ENCODE assay signal across 20 cellular contexts in genomic region chr1:147630022-147630421, GRCh38.
"Had no signal": no experiment of that assay in that cellular context is flagged by ENCODE, and none has a peak within 500 bp of the region (broad histone marks: within the 10 kb centered on the region; RNA-seq: fewer than 3 reads in every experiment).

No MANE protein-coding gene starts in this region.

- H3K27me3 ChIP-seq: foreskin keratinocyte, hepatocyte, sigmoid colon, upper lobe of left lung had no signal

- ATAC-seq: activated naive CD8-positive, alpha-beta T cell treated with anti-CD3 and anti-CD28 coated beads, Interleukin-2, amount 50 U/mL, for 24 hours; foreskin keratinocyte; left lobe of liver; lower lobe of right lung; naive thymus-derived CD4-positive, alpha-beta T cell; stimulated activated naive CD8-positive, alpha-beta T cell treated with anti-CD3 and anti-CD28 coated beads, Interleukin-15, Interleukin-2, amounts not matched to agents 100 U/mL and 50 U/mL, for 24 hours had no signal

- H3K4me3 ChIP-seq: hepatocyte, lower lobe of right lung, sigmoid colon, smooth muscle cell, upper lobe of left lung had no signal

- H3K4me1 ChIP-seq: foreskin keratinocyte, lower lobe of right lung, sigmoid colon had no signal

- H2AFZ ChIP-seq: hepatocyte had no signal

- H3K79me2 ChIP-seq: hepatocyte had no signal

- H3K27ac ChIP-seq: foreskin keratinocyte, hepatocyte, lower lobe of right lung, sigmoid colon, upper lobe of left lung had no signal

- H3K9me3 Mint-ChIP-seq: activated CD4-positive, alpha-beta memory T cell treated with anti-CD3 and anti-CD28 coated beads for 36 hours; activated naive CD8-positive, alpha-beta T cell treated with anti-CD3 and anti-CD28 coated beads, Interleukin-2, amount 50 U/mL, for 24 hours; immature natural killer cell; naive thymus-derived CD4-positive, alpha-beta T cell had no signal

- H3K9me3 ChIP-seq: lower lobe of right lung, sigmoid colon, upper lobe of left lung had no signal

- H3K27me3 Mint-ChIP-seq: activated CD4-positive, alpha-beta memory T cell treated with anti-CD3 and anti-CD28 coated beads for 36 hours; activated naive CD8-positive, alpha-beta T cell treated with anti-CD3 and anti-CD28 coated beads, Interleukin-2, amount 50 U/mL, for 24 hours; naive thymus-derived CD4-positive, alpha-beta T cell had no signal

- H3K36me3 ChIP-seq: lower lobe of right lung had no signal

- H3K4me3 Mint-ChIP-seq: activated CD4-positive, alpha-beta memory T cell treated with anti-CD3 and anti-CD28 coated beads for 36 hours; activated naive CD8-positive, alpha-beta T cell treated with anti-CD3 and anti-CD28 coated beads, Interleukin-2, amount 50 U/mL, for 24 hours; naive thymus-derived CD4-positive, alpha-beta T cell had no signal

- H3K27ac Mint-ChIP-seq: activated CD4-positive, alpha-beta memory T cell treated with anti-CD3 and anti-CD28 coated beads for 36 hours; activated naive CD8-positive, alpha-beta T cell treated with anti-CD3 and anti-CD28 coated beads, Interleukin-2, amount 50 U/mL, for 24 hours had no signal

- DNase-seq: activated CD4-positive, alpha-beta memory T cell treated with anti-CD3 and anti-CD28 coated beads for 36 hours; activated CD4-positive, alpha-beta T cell treated with anti-CD3 and anti-CD28 coated beads for 4 hours; activated gamma-delta T cell; activated naive CD4-positive, alpha-beta T cell treated with anti-CD3 and anti-CD28 coated beads, Interleukin-2, amount 50 U/mL, for 16 hours; activated naive CD8-positive, alpha-beta T cell treated with anti-CD3 and anti-CD28 coated beads, Interleukin-2, amount 50 U/mL, for 24 hours; activated T-cell treated with anti-CD3 and anti-CD28 coated beads for 4 hours; effector CD4-positive, alpha-beta T cell; foreskin keratinocyte; immature natural killer cell; lower lobe of right lung; naive thymus-derived CD4-positive, alpha-beta T cell; sigmoid colon; stimulated activated CD4-positive, alpha-beta T cell treated with anti-CD3 and anti-CD28 coated beads, Interleukin-2, amount 100 ng/mL, for 48 hours; stimulated activated naive CD8-positive, alpha-beta T cell treated with anti-CD3 and anti-CD28 coated beads, Interleukin-15, Interleukin-2, amounts not matched to agents 100 U/mL and 50 U/mL, for 24 hours; T-helper 1 cell; T-helper 9 cell; upper lobe of left lung had no signal

- H3K4me2 ChIP-seq: hepatocyte, smooth muscle cell had no signal
